Comparison of ENCODE assay signal across 21 cellular contexts in the genomic region with DNA sequence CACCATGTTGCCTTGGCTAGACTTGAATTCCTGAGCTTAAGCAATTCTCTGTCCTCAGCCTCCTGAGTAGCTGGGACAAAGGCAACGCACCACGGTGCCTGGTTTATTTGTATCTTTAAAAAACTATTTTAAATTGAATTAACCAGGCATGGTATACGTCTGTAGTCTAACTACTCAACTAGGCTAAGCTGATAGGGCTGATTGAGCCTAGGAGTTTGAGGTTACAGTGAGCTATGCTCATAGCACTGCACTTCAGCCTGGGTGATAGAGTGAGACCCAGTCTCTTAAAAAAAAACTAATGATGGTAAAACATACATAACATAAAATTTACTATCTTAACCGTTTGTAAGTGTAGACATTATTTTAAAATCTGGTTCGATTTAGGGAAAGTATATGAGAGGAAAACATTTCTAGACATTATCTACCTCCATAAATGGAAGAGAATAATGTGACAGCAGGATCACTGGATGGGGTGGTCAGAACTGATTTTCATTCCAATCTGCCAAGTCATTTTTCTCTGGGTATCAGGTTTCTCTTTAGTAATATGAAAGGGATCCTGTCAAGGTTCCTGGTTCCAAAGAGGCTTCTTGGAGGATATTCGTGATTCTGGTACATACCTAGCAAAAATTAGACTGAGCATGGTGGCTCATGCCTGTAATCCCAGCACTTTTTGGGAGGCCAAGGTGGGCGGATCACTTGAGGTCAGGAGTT. TPM values are rescaled to one million over a fixed set of nuclear protein-coding genes. Genes with fewer than 3 reads are reported as not detected.
A peak's percentile ranks its signal among the peaks of the same experiment; 100 is the strongest.
DNase-seq lines count a peak whose midpoint lies in the region; ATAC-seq and TF ChIP-seq lines count a peak whose summit lies in the region.
"Had no signal": no experiment of that assay in that cellular context is flagged by ENCODE, and none has a peak within 500 bp of the region (broad histone marks: within the 10 kb centered on the region; RNA-seq: fewer than 3 reads in every experiment).

No MANE protein-coding gene starts in this region.

- CTCF ChIA-PET in AG04450 (lab: Charles Lee) = interaction anchor here (0.9 kb wide), 1 partner anchor 39 kb away, joined by 3 read pairs; a partner anchor contains a TSS

- no peaks in the 10 kb centered on the region for H3K9me3 Mint-ChIP-seq in T-helper 2 cell treated with Interferon-gamma antibody and Interleukin-4, amounts not matched to agents 5 μg/mL and 100 μg/mL, for 36 hours
- H3K9me3 Mint-ChIP-seq: activated naive CD8-positive, alpha-beta T cell treated with anti-CD3 and anti-CD28 coated beads, Interleukin-2, amount 50 U/mL, for 24 hours; activated T-helper 17 cell treated with anti-CD3 and anti-CD28 coated beads, Interleukin-2, amount 50 U/mL, for 72 hours; CD4-positive, CD25-positive, alpha-beta regulatory T cell; effector memory CD8-positive, alpha-beta T cell had no signal

- peaks cover 51% of the 10 kb centered on the region for H3K36me3 Mint-ChIP-seq in T-helper 2 cell treated with Interferon-gamma antibody and Interleukin-4, amounts not matched to agents 5 μg/mL and 100 μg/mL, for 36 hours (ENCODE audit: low read depth)

- DNase-seq in AG04450 (ENCODE audit: low read depth, low spot score) (no peak), HS-27A (ENCODE audit: low read depth) (peak; percentile 53), astrocyte of the cerebellum (ENCODE audit: low read depth) (peak; percentile 15), foreskin fibroblast (peak; percentile 44 to 69), NCI-H1048 (lab: John Stamatoyannopoulos, UW) (no peak)
- DNase-seq in T-helper 2 cell treated with Interferon-gamma antibody and Interleukin-4, amounts not matched to agents 5 μg/mL and 100 μg/mL, for 36 hours (ENCODE audit: low spot score) = no peak
- DNase-seq: activated CD4-positive, CD25-positive, alpha-beta regulatory T cell; activated naive CD8-positive, alpha-beta T cell treated with anti-CD3 and anti-CD28 coated beads, Interleukin-2, amount 50 U/mL, for 24 hours; CD4-positive, CD25-positive, alpha-beta regulatory T cell; effector memory CD8-positive, alpha-beta T cell; left ventricle myocardium superior; NCI-H1105; NCI-H69; OCI-M1; stimulated activated naive CD4-positive, alpha-beta T cell treated with Interleukin-2 at 50 U/mL for 16 hours had no signal

- POLR2A ChIA-PET in AG04450 (lab: Yijun Ruan, JAX) = interaction anchor here (0.6 to 1.9 kb wide), 3 partner anchors 9 to 37 kb away, joined by 3 to 15 read pairs (median 3); a partner anchor contains a TSS

- peak overlapping the region; percentile 61 for H3K27ac ChIP-seq in AG04450 (ENCODE audit: low read depth, low read length)
- H3K27ac ChIP-seq: KMS-11, tibial nerve had no signal

- TF ChIP-seq CTCF in AG04450 (IDR thresholded peaks at IDR 0.05; ENCODE audit: low read depth, low read length) = no peak
- no peak for TF ChIP-seq CTCF in astrocyte of the cerebellum (IDR thresholded peaks at IDR 0.05; ENCODE audit: low read depth, low read length, missing control alignments)
- no peak for TF ChIP-seq CTCF in foreskin fibroblast (IDR thresholded peaks at IDR 0.05; ENCODE audit: low read depth, low read length)

- no peak overlapping the region for H3K4me3 ChIP-seq in AG04450 (ENCODE audit: low read depth, low read length)
- no peak overlapping the region for H3K4me3 ChIP-seq in astrocyte of the cerebellum (ENCODE audit: low read depth, low read length)
- H3K4me3 ChIP-seq in foreskin fibroblast (ENCODE audit: low read depth in 1 of 2, low read length in 2 of 2) = no peak overlapping the region
- H3K4me3 ChIP-seq: tibial nerve had no signal

- ATAC-seq in GM19324 (IDR thresholded peaks at IDR 0.05; ENCODE audit: low FRiP score, unreplicated experiment) (no peak), HG03460 (IDR thresholded peaks at IDR 0.05; ENCODE audit: unreplicated experiment) (no peak)
- ATAC-seq: activated naive CD8-positive, alpha-beta T cell treated with anti-CD3 and anti-CD28 coated beads, Interleukin-2, amount 50 U/mL, for 24 hours; activated T-helper 17 cell treated with anti-CD3 and anti-CD28 coated beads, Interleukin-2, amount 50 U/mL, for 72 hours; effector memory CD8-positive, alpha-beta T cell; HCT116; left ventricle myocardium superior had no signal

- H3K4me1 Mint-ChIP-seq in T-helper 2 cell treated with Interferon-gamma antibody and Interleukin-4, amounts not matched to agents 5 μg/mL and 100 μg/mL, for 36 hours (ENCODE audit: low read depth) = peaks cover 5% of the 10 kb centered on the region

- no peaks in the 10 kb centered on the region for H3K27me3 ChIP-seq in AG04450 (ENCODE audit: control insufficient read depth, insufficient read depth, low read length)
- H3K27me3 ChIP-seq: tibial nerve had no signal

- H3K9me3 ChIP-seq in AG04450 (ENCODE audit: control insufficient read depth, insufficient read depth, low read length) = no peaks in the 10 kb centered on the region
- H3K9me3 ChIP-seq: tibial nerve had no signal

- in situ Hi-C loops in astrocyte of the cerebellum (cut with HindIII; ENCODE audit: low sequenced_read_pairs) = no loop called here

- H3K4me3 Mint-ChIP-seq in T-helper 2 cell treated with Interferon-gamma antibody and Interleukin-4, amounts not matched to agents 5 μg/mL and 100 μg/mL, for 36 hours = no peak overlapping the region
- H3K4me3 Mint-ChIP-seq: activated naive CD8-positive, alpha-beta T cell treated with anti-CD3 and anti-CD28 coated beads, Interleukin-2, amount 50 U/mL, for 24 hours; activated T-helper 17 cell treated with anti-CD3 and anti-CD28 coated beads, Interleukin-2, amount 50 U/mL, for 72 hours; CD4-positive, CD25-positive, alpha-beta regulatory T cell; effector memory CD8-positive, alpha-beta T cell had no signal

- H3K27me3 Mint-ChIP-seq in T-helper 2 cell treated with Interferon-gamma antibody and Interleukin-4, amounts not matched to agents 5 μg/mL and 100 μg/mL, for 36 hours (ENCODE audit: low read depth) = no peaks in the 10 kb centered on the region
- H3K27me3 Mint-ChIP-seq: activated naive CD8-positive, alpha-beta T cell treated with anti-CD3 and anti-CD28 coated beads, Interleukin-2, amount 50 U/mL, for 24 hours; activated T-helper 17 cell treated with anti-CD3 and anti-CD28 coated beads, Interleukin-2, amount 50 U/mL, for 72 hours; CD4-positive, CD25-positive, alpha-beta regulatory T cell; effector memory CD8-positive, alpha-beta T cell had no signal

- H3K27ac Mint-ChIP-seq in T-helper 2 cell treated with Interferon-gamma antibody and Interleukin-4, amounts not matched to agents 5 μg/mL and 100 μg/mL, for 36 hours = no peak overlapping the region
- H3K27ac Mint-ChIP-seq: activated naive CD8-positive, alpha-beta T cell treated with anti-CD3 and anti-CD28 coated beads, Interleukin-2, amount 50 U/mL, for 24 hours; activated T-helper 17 cell treated with anti-CD3 and anti-CD28 coated beads, Interleukin-2, amount 50 U/mL, for 72 hours; effector memory CD8-positive, alpha-beta T cell had no signal

RNA-seq across cellular contexts. Expression of a gene that starts 8.7 kb away (rescaled TPM):
- polyA plus RNA-seq in AG04450 (2011; rRNA removed) = 2.3 and 2.6 TPM in 2 replicates
- 3.0 and 3.2 TPM in 2 replicates for polyA minus RNA-seq in AG04450 (2011; rRNA and poly(A)+ RNA removed)
- polyA plus RNA-seq: CD4-positive, CD25-positive, alpha-beta regulatory T cell had no signal

RNA-seq across cellular contexts. Expression of a gene that starts 9.4 kb away (rescaled TPM):
- polyA plus RNA-seq in AG04450 (2011; rRNA removed) = 279 and 437 TPM in 2 replicates
- polyA minus RNA-seq in AG04450 (2011; rRNA and poly(A)+ RNA removed) = 366 and 508 TPM in 2 replicates

RNA-seq across cellular contexts. Expression of a gene that starts 38.9 kb away (rescaled TPM):
- 24.6 and 28.9 TPM in 2 replicates for polyA plus RNA-seq in AG04450 (2011; rRNA removed)
- polyA minus RNA-seq in AG04450 (2011; rRNA and poly(A)+ RNA removed) = 49.0 and 62.4 TPM in 2 replicates

Comparison
In these comparisons a context has a peak if more than half of its experiments do, and no peak if none do; other contexts are left out.
1. DNase-seq: peak in HS-27A (single experiment), astrocyte of the cerebellum (single experiment) and foreskin fibroblast (2 of 2); none in AG04450 (single experiment), T-helper 2 cell treated with Interferon-gamma antibody and Interleukin-4, amounts not matched to agents 5 μg/mL and 100 μg/mL, for 36 hours (single experiment) and NCI-H1048 (single experiment).